ENCODE assay signal across 21 cellular contexts in genomic region chr2:220181158-220181557, GRCh38.
"Had no signal": no experiment of that assay in that cellular context is flagged by ENCODE, and none has a peak within 500 bp of the region (broad histone marks: within the 10 kb centered on the region; RNA-seq: fewer than 3 reads in every experiment).

No MANE protein-coding gene starts in this region.

- H3K9me3 Mint-ChIP-seq: activated CD4-positive, alpha-beta T cell treated with anti-CD3 and anti-CD28 coated beads, Interleukin-2, amount 10 ng/mL, durations not matched to agents 24 days and 14 days; activated CD8-positive, alpha-beta T cell treated with anti-CD3 and anti-CD28 coated beads for 36 hours; activated naive CD8-positive, alpha-beta T cell treated with anti-CD3 and anti-CD28 coated beads, Interleukin-2, amount 10 ng/mL, durations not matched to agents 7 days and 5 days; activated T-cell treated with anti-CD3 and anti-CD28 coated beads, Interleukin-2, amount 50 U/mL, for 24 hours; activated T-helper 2 cell treated with anti-CD3 and anti-CD28 coated beads, Interferon-gamma antibody, Interleukin-2, Interleukin-4, amounts not matched to agents 10 μg/mL and 5 μg/mL and 100 μg/mL, durations not matched to agents 14 hours and 24 hours and 36 hours; endodermal cell; nephron; T-helper 1 cell treated with Interleukin-12 subunit alpha and Interleukin-12 subunit beta and Interleukin-4 antibody, amounts not matched to agents 30 μg/mL and 1 μg/mL, for 36 hours had no signal

- H3K36me3 ChIP-seq: colonic mucosa, transverse colon, vagina had no signal

- H3K4me3 ChIP-seq: colonic mucosa, hepatocyte, transverse colon, vagina had no signal

- H3K4me2 ChIP-seq: hepatocyte had no signal

- H3K79me2 ChIP-seq: hepatocyte had no signal

- H3K4me3 Mint-ChIP-seq: activated CD4-positive, alpha-beta T cell treated with anti-CD3 and anti-CD28 coated beads, Interleukin-2, amount 10 ng/mL, durations not matched to agents 24 days and 14 days; activated CD8-positive, alpha-beta T cell treated with anti-CD3 and anti-CD28 coated beads for 36 hours; activated naive CD8-positive, alpha-beta T cell treated with anti-CD3 and anti-CD28 coated beads, Interleukin-2, amount 10 ng/mL, durations not matched to agents 7 days and 5 days; activated T-cell treated with anti-CD3 and anti-CD28 coated beads, Interleukin-2, amount 50 U/mL, for 24 hours; brain; central memory CD8-positive, alpha-beta T cell; endodermal cell; nephron; T-helper 1 cell treated with Interleukin-12 subunit alpha and Interleukin-12 subunit beta and Interleukin-4 antibody, amounts not matched to agents 30 μg/mL and 1 μg/mL, for 36 hours had no signal

- ATAC-seq: activated CD8-positive, alpha-beta T cell treated with anti-CD3 and anti-CD28 coated beads for 36 hours; stimulated activated naive CD8-positive, alpha-beta T cell treated with anti-CD3 and anti-CD28 coated beads, Interleukin-15, Interleukin-2, amounts not matched to agents 100 U/mL and 50 U/mL, for 24 hours had no signal

- H3K27me3 Mint-ChIP-seq: activated CD4-positive, alpha-beta T cell treated with anti-CD3 and anti-CD28 coated beads, Interleukin-2, amount 10 ng/mL, durations not matched to agents 24 days and 14 days; activated CD8-positive, alpha-beta T cell treated with anti-CD3 and anti-CD28 coated beads for 36 hours; activated naive CD8-positive, alpha-beta T cell treated with anti-CD3 and anti-CD28 coated beads, Interleukin-2, amount 10 ng/mL, durations not matched to agents 7 days and 5 days; activated T-cell treated with anti-CD3 and anti-CD28 coated beads, Interleukin-2, amount 50 U/mL, for 24 hours; brain; central memory CD8-positive, alpha-beta T cell had no signal

- H3K4me1 ChIP-seq: colonic mucosa, transverse colon, vagina had no signal

- DNase-seq: activated CD4-positive, alpha-beta T cell treated with anti-CD3 and anti-CD28 coated beads, Interleukin-2, amount 10 ng/mL, durations not matched to agents 24 days and 14 days; activated CD8-positive, alpha-beta T cell treated with anti-CD3 and anti-CD28 coated beads for 36 hours; activated naive CD4-positive, alpha-beta T cell treated with Interleukin-2 at 50 U/mL for 16 hours; activated naive CD8-positive, alpha-beta T cell treated with anti-CD3 and anti-CD28 coated beads, Interleukin-2, amount 10 ng/mL, durations not matched to agents 7 days and 5 days; activated T-cell treated with anti-CD3 and anti-CD28 coated beads, Interleukin-2, amount 50 U/mL, for 24 hours; amygdala; colonic mucosa; endodermal cell; midbrain; nucleus accumbens; stimulated activated CD4-positive, alpha-beta T cell treated with anti-CD3 and anti-CD28 coated beads, Interleukin-2, amount 100 ng/mL, for 24 hours; stimulated activated naive CD8-positive, alpha-beta T cell treated with anti-CD3 and anti-CD28 coated beads, Interleukin-15, Interleukin-2, amounts not matched to agents 100 U/mL and 50 U/mL, for 24 hours; transverse colon had no signal

- H3K36me3 Mint-ChIP-seq: activated naive CD8-positive, alpha-beta T cell treated with anti-CD3 and anti-CD28 coated beads, Interleukin-2, amount 10 ng/mL, durations not matched to agents 7 days and 5 days; brain had no signal

- H3K4me1 Mint-ChIP-seq: activated CD4-positive, alpha-beta T cell treated with anti-CD3 and anti-CD28 coated beads, Interleukin-2, amount 10 ng/mL, durations not matched to agents 24 days and 14 days; activated naive CD8-positive, alpha-beta T cell treated with anti-CD3 and anti-CD28 coated beads, Interleukin-2, amount 10 ng/mL, durations not matched to agents 7 days and 5 days; brain; central memory CD8-positive, alpha-beta T cell; nephron had no signal

- H2AFZ ChIP-seq: hepatocyte had no signal

- H3K27me3 ChIP-seq: colonic mucosa, hepatocyte, transverse colon, vagina had no signal

- H3K27ac ChIP-seq: colonic mucosa, epithelial cell of prostate, hepatocyte, transverse colon, vagina had no signal

- H3K9me3 ChIP-seq: colonic mucosa, transverse colon, vagina had no signal

- H3K27ac Mint-ChIP-seq: activated CD4-positive, alpha-beta T cell treated with anti-CD3 and anti-CD28 coated beads, Interleukin-2, amount 10 ng/mL, durations not matched to agents 24 days and 14 days; activated CD8-positive, alpha-beta T cell treated with anti-CD3 and anti-CD28 coated beads for 36 hours; activated naive CD8-positive, alpha-beta T cell treated with anti-CD3 and anti-CD28 coated beads, Interleukin-2, amount 10 ng/mL, durations not matched to agents 7 days and 5 days; activated T-cell treated with anti-CD3 and anti-CD28 coated beads, Interleukin-2, amount 50 U/mL, for 24 hours; activated T-helper 2 cell treated with anti-CD3 and anti-CD28 coated beads, Interferon-gamma antibody, Interleukin-2, Interleukin-4, amounts not matched to agents 10 μg/mL and 5 μg/mL and 100 μg/mL, durations not matched to agents 14 hours and 24 hours and 36 hours; brain; endodermal cell; nephron; T-helper 1 cell treated with Interleukin-12 subunit alpha and Interleukin-12 subunit beta and Interleukin-4 antibody, amounts not matched to agents 30 μg/mL and 1 μg/mL, for 36 hours had no signal
